14 cellular contexts compared by ENCODE assay signal in genomic region chr10:97490592-97490991, GRCh38. TPM values are rescaled to one million over a fixed set of nuclear protein-coding genes. Genes with fewer than 3 reads are reported as not detected.
DNase-seq lines count a peak whose midpoint lies in the region; ATAC-seq, FAIRE-seq and TF ChIP-seq lines count a peak whose summit lies in the region.
"Had no signal": no experiment of that assay in that cellular context is flagged by ENCODE, and none has a peak within 500 bp of the region (broad histone marks: within the 10 kb centered on the region; RNA-seq: fewer than 3 reads in every experiment).

No MANE protein-coding gene starts in this region.

- CTCF ChIA-PET in activated CD4-positive, alpha-beta T cell treated with anti-CD3 and anti-CD28 coated beads for 36 hours (lab: Charles Lee) = interaction anchor here (1.0 to 1.4 kb wide), 3 partner anchors 15 to 44 kb away, joined by 3 to 5 read pairs (median 4); no protein-coding TSS in a partner anchor

- no peak for ATAC-seq in activated CD4-positive, alpha-beta T cell treated with anti-CD3 and anti-CD28 coated beads for 36 hours
- no peak for ATAC-seq in HG03342 (IDR thresholded peaks at IDR 0.05; ENCODE audit: unreplicated experiment)

- H3K9me3 Mint-ChIP-seq in activated CD4-positive, alpha-beta T cell treated with anti-CD3 and anti-CD28 coated beads for 36 hours (ENCODE audit: low read depth) = no peaks in the 10 kb centered on the region
- H3K9me3 Mint-ChIP-seq in immature natural killer cell = no peaks in the 10 kb centered on the region

- FAIRE-seq in bronchial epithelial cell (lab: Jason Lieb, UNC) = peak; percentile 52
- FAIRE-seq: G401.6 had no signal

- H3K27ac ChIP-seq in substantia nigra (ENCODE audit: low read depth, low read length, poor library complexity, severe bottlenecking) = peak overlapping the region; percentile 82
- H3K27ac ChIP-seq: cardiac muscle cell, HL-60 had no signal

- H3K4me3 Mint-ChIP-seq in activated CD4-positive, alpha-beta T cell treated with anti-CD3 and anti-CD28 coated beads for 36 hours = no peak overlapping the region
- no peak overlapping the region for H3K4me3 Mint-ChIP-seq in immature natural killer cell

- intact Hi-C loops in activated CD4-positive, alpha-beta T cell treated with anti-CD3 and anti-CD28 coated beads for 36 hours (cut with DNase I, micrococcal nuclease) = no loop called here

- peaks cover 48% of the 10 kb centered on the region for H3K4me1 Mint-ChIP-seq in activated CD4-positive, alpha-beta T cell treated with anti-CD3 and anti-CD28 coated beads for 36 hours
- peaks cover 24 to 47% of the 10 kb centered on the region in 2 donors for H3K4me1 Mint-ChIP-seq in immature natural killer cell

- H3K36me3 ChIP-seq in bronchial epithelial cell (ENCODE audit: control insufficient read depth, insufficient read depth, low read length) = peaks cover 1% of the 10 kb centered on the region
- H3K36me3 ChIP-seq: cardiac muscle cell had no signal

- DNase-seq in activated CD4-positive, alpha-beta T cell treated with anti-CD3 and anti-CD28 coated beads for 36 hours = no peak
- no peak for DNase-seq in activated CD4-positive, alpha-beta T cell treated with anti-CD3 and anti-CD28 coated beads for 1 hour
- DNase-seq in bronchial epithelial cell (ENCODE audit: low read depth) (no peak), medulla oblongata (ENCODE audit: extremely low spot score) (peak; percentile 85), substantia nigra (lab: John Stamatoyannopoulos, UW) (peak in 37 of 49 donors; percentile 4 to 60 (median 29)), NCI-H226 (no peak), immature natural killer cell (no peak)
- DNase-seq: activated CD8-positive, alpha-beta memory T cell treated with anti-CD3 and anti-CD28 coated beads for 24 hours; NCI-H146; stimulated activated CD8-positive, alpha-beta memory T cell treated with anti-CD3 and anti-CD28 coated beads, Interleukin-4, amount 100 ng/mL, for 48 hours had no signal

- H3K27me3 Mint-ChIP-seq in activated CD4-positive, alpha-beta T cell treated with anti-CD3 and anti-CD28 coated beads for 36 hours = no peaks in the 10 kb centered on the region
- H3K27me3 Mint-ChIP-seq in immature natural killer cell (ENCODE audit: low read depth in 3 of 3) = peaks cover 0 to 2% (median 0%) of the 10 kb centered on the region in 3 donors

- no peaks in the 10 kb centered on the region for H3K27me3 ChIP-seq in bronchial epithelial cell (ENCODE audit: control insufficient read depth, insufficient read depth, low read length)
- H3K27me3 ChIP-seq: cardiac muscle cell had no signal

- POLR2A ChIA-PET in activated CD4-positive, alpha-beta T cell treated with anti-CD3 and anti-CD28 coated beads for 36 hours (lab: Charles Lee) = interaction anchor here (1.1 kb wide), 1 partner anchor 9 kb away, joined by 4 read pairs; no protein-coding TSS in a partner anchor

- TF ChIP-seq CTCF in bronchial epithelial cell (IDR thresholded peaks at IDR 0.05; ENCODE audit: insufficient read depth, low read length, severe bottlenecking) = no peak

- peak overlapping the region; percentile 65 for H3K27ac Mint-ChIP-seq in activated CD4-positive, alpha-beta T cell treated with anti-CD3 and anti-CD28 coated beads for 36 hours
- H3K27ac Mint-ChIP-seq in immature natural killer cell = peak overlapping the region in 1 of 6 donors; percentile 76

- H3K36me3 Mint-ChIP-seq in activated CD4-positive, alpha-beta T cell treated with anti-CD3 and anti-CD28 coated beads for 36 hours (ENCODE audit: low read depth) = peaks cover 23% of the 10 kb centered on the region
- H3K36me3 Mint-ChIP-seq in immature natural killer cell = no peaks in the 10 kb centered on the region

- no peak overlapping the region for H3K4me3 ChIP-seq in bronchial epithelial cell (ENCODE audit: low read depth, low read length)
- H3K4me3 ChIP-seq: cardiac muscle cell had no signal

RNA-seq across cellular contexts. Expression of gene MMS19, which starts 7.6 kb away (rescaled TPM):
- 100 to 1,000 TPM in 1 of 2 experiments, 10 to 100 TPM in 1; 91.3 to 107 TPM for total RNA-seq in activated CD4-positive, alpha-beta T cell treated with anti-CD3 and anti-CD28 coated beads for 36 hours
- 23.2 and 38.2 TPM in 2 replicates for total RNA-seq in bronchial epithelial cell
- 10 to 100 TPM; 21.8 to 32.0 (median 29.6) TPM for polyA plus RNA-seq in immature natural killer cell

RNA-seq across cellular contexts. Expression of gene UBTD1, which starts 8.1 kb away (rescaled TPM):
- 1 to 10 TPM; 1.4 to 1.5 TPM for total RNA-seq in activated CD4-positive, alpha-beta T cell treated with anti-CD3 and anti-CD28 coated beads for 36 hours
- 11.1 and 12.4 TPM in 2 replicates for total RNA-seq in bronchial epithelial cell
- polyA plus RNA-seq in immature natural killer cell = 1 to 10 TPM; 1.7 to 3.2 (median 2.9) TPM

RNA-seq across cellular contexts. Expression of gene ZDHHC16, which starts 44.6 kb away (rescaled TPM):
- total RNA-seq in activated CD4-positive, alpha-beta T cell treated with anti-CD3 and anti-CD28 coated beads for 36 hours = 10 to 100 TPM; 34.6 to 42.8 TPM
- 31.9 and 37.6 TPM in 2 replicates for total RNA-seq in bronchial epithelial cell
- polyA plus RNA-seq in immature natural killer cell = 10 to 100 TPM; 19.9 to 38.5 (median 27.1) TPM

RNA-seq across cellular contexts. Expression of gene EXOSC1, which starts 44.8 kb away (rescaled TPM):
- 10 to 100 TPM; 52.3 to 54.2 TPM for total RNA-seq in activated CD4-positive, alpha-beta T cell treated with anti-CD3 and anti-CD28 coated beads for 36 hours
- total RNA-seq in bronchial epithelial cell = 30.9 and 34.2 TPM in 2 replicates
- polyA plus RNA-seq in immature natural killer cell = 10 to 100 TPM; 60.3 to 96.0 (median 66.8) TPM

Comparison
In these comparisons a context has a peak if more than half of its experiments do, and no peak if none do; other contexts are left out.
1. DNase-seq: peak in medulla oblongata (single experiment) and substantia nigra (37 of 49); none in activated CD4-positive, alpha-beta T cell treated with anti-CD3 and anti-CD28 coated beads for 36 hours (single experiment), activated CD4-positive, alpha-beta T cell treated with anti-CD3 and anti-CD28 coated beads for 1 hour (single experiment), bronchial epithelial cell (single experiment), NCI-H226 (single experiment) and immature natural killer cell (0 of 3).